18 cellular contexts compared by ENCODE assay signal in the genomic region with DNA sequence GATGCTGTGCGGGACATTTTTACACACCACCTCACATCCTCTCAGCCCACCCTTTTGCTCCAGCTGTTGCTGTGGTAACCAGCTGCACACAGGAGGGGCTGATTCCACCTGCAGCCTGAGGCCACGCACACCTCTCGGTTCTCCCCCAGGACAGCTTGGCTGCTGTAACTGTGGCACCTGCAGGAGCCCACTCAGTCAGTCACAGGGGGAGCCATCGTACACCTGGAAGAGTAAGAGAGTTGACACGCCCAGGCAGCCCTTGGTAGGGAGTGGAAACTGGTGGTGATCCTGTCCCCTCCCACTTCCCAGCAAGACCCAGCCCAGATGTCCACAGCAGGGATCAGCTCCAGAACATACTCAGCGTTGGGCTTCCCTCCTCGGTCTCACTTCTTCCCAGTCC.
"Had no signal": no experiment of that assay in that cellular context is flagged by ENCODE, and none has a peak within 500 bp of the region (broad histone marks: within the 10 kb centered on the region; RNA-seq: fewer than 3 reads in every experiment).

No MANE protein-coding gene starts in this region.

- DNase-seq: effector CD4-positive, alpha-beta T cell; endodermal cell; erythroblast; foreskin keratinocyte; head of caudate nucleus; left cardiac atrium; left ventricle myocardium superior; mesenchymal stem cell; naive thymus-derived CD4-positive, alpha-beta T cell; nephron progenitor cell; posterior cingulate gyrus; right cardiac atrium; small intestine; stimulated activated CD4-positive, alpha-beta T cell treated with anti-CD3 and anti-CD28 coated beads, Interleukin-12 subunit alpha, Interleukin-12 subunit beta, amount 100 ng/mL, for 4 hours; stimulated activated naive CD8-positive, alpha-beta T cell treated with anti-CD3 and anti-CD28 coated beads, Interleukin-15, Interleukin-2, amounts not matched to agents 100 U/mL and 50 U/mL, for 24 hours; thyroid gland; upper lobe of left lung; uterus had no signal

- ATAC-seq: foreskin keratinocyte; left cardiac atrium; left ventricle myocardium superior; naive thymus-derived CD4-positive, alpha-beta T cell; right cardiac atrium; stimulated activated naive CD8-positive, alpha-beta T cell treated with anti-CD3 and anti-CD28 coated beads, Interleukin-15, Interleukin-2, amounts not matched to agents 100 U/mL and 50 U/mL, for 24 hours had no signal
